23 cellular contexts compared by ENCODE assay signal in genomic region chr18:51803029-51803428, GRCh38.
DNase-seq lines count a peak whose midpoint lies in the region; ATAC-seq, FAIRE-seq and TF ChIP-seq lines count a peak whose summit lies in the region.
"Had no signal": no experiment of that assay in that cellular context is flagged by ENCODE, and none has a peak within 500 bp of the region (broad histone marks: within the 10 kb centered on the region; RNA-seq: fewer than 3 reads in every experiment).

No MANE protein-coding gene starts in this region.

- no peak overlapping the region for H3K4me2 ChIP-seq in HepG2 (ENCODE audit: low read depth, low read length)
- H3K4me2 ChIP-seq: BLaER1 treated with 17β-estradiol and CSF1 and Interleukin-3, amounts not matched to agents 10 nM and 100 nM had no signal

- DNase-seq in NCI-H1436 (lab: John Stamatoyannopoulos, UW): peak; percentile 93
- DNase-seq in NCI-H1436 treated with DMSO at 0.1 percent for 48 hours (lab: John Stamatoyannopoulos, UW): no peak
- DNase-seq in HepG2 (ENCODE audit: low spot score): no peak
- no peak for DNase-seq in right lobe of liver
- peak; percentile 94 for DNase-seq in NCI-H69 (lab: John Stamatoyannopoulos, UW)
- DNase-seq in psoas muscle: no peak
- no peak for DNase-seq in OCI-M2 (lab: John Stamatoyannopoulos, UW; ENCODE audit: unreplicated experiment)
- DNase-seq: ACHN; AML-193; CD4-positive, alpha-beta T cell; CD8-positive, alpha-beta memory T cell; DMS53; DMS79 treated with DMSO at 0.1 percent for 48 hours; GF-D8; H7; HCEC 1CT had no signal

- POLR2A ChIA-PET in HepG2 (lab: Yijun Ruan, JAX): no interaction called here

- TF ChIP-seq EP300 in HepG2 (IDR thresholded peaks at IDR 0.05; ENCODE audit: low read depth in 2 of 2, low read length in 2 of 2): no peak
- no peak for TF ChIP-seq EP300 in HepG2 (CRISPR knock-in tag; IDR thresholded peaks at IDR 0.05; ENCODE audit: borderline replicate concordance)

- peaks cover 31% of the 10 kb centered on the region for H3K9me3 ChIP-seq in HepG2 (ENCODE audit: low read length)
- no peaks in the 10 kb centered on the region for H3K9me3 ChIP-seq in right lobe of liver
- no peaks in the 10 kb centered on the region for H3K9me3 ChIP-seq in psoas muscle
- H3K9me3 ChIP-seq: BE2C had no signal

- TF ChIP-seq RAD21 in HepG2 (CRISPR knock-in tag; IDR thresholded peaks at IDR 0.05): no peak

- no peak overlapping the region for H2AFZ ChIP-seq in HepG2 (ENCODE audit: low read length)

- H3K9ac ChIP-seq in HepG2 (ENCODE audit: insufficient read depth, low read depth, low read length): no peak overlapping the region
- H3K9ac ChIP-seq: BLaER1 treated with 17β-estradiol and CSF1 and Interleukin-3, amounts not matched to agents 10 nM and 100 nM had no signal

- CTCF ChIA-PET in HepG2 (lab: Yijun Ruan, JAX; ENCODE audit: low intra/inter-chr PET ratio, low total read pairs): no interaction called here

- no peaks in the 10 kb centered on the region for H3K4me1 ChIP-seq in HepG2 (ENCODE audit: insufficient read depth, low read length)
- H3K4me1 ChIP-seq in right lobe of liver: no peaks in the 10 kb centered on the region
- no peaks in the 10 kb centered on the region for H3K4me1 ChIP-seq in psoas muscle
- H3K4me1 ChIP-seq: BE2C; BLaER1 treated with 17β-estradiol and CSF1 and Interleukin-3, amounts not matched to agents 10 nM and 100 nM had no signal

- in situ Hi-C loops in HepG2 (cut with HindIII; ENCODE audit: extremely low pct_ligation_motif_present, low pct_unique_long_range_greater_than_20kb): no loop called here

- H3K27me3 ChIP-seq in HepG2 (ENCODE audit: control insufficient read depth in 1 of 2, insufficient read depth in 2 of 2, low read length in 2 of 2) (no peaks in the 10 kb centered on the region), right lobe of liver (no peaks in the 10 kb centered on the region), psoas muscle (ENCODE audit: insufficient read depth in 3 of 3, low read length in 2 of 3) (no peaks in the 10 kb centered on the region)
- H3K27me3 ChIP-seq: BE2C; BLaER1 treated with 17β-estradiol and CSF1 and Interleukin-3, amounts not matched to agents 10 nM and 100 nM had no signal

- H3K27ac ChIP-seq in HepG2 (ENCODE audit: extremely low read length, insufficient read depth, low read length): no peak overlapping the region
- no peak overlapping the region for H3K27ac ChIP-seq in right lobe of liver
- no peak overlapping the region for H3K27ac ChIP-seq in psoas muscle
- H3K27ac ChIP-seq: 22Rv1; BLaER1 treated with 17β-estradiol and CSF1 and Interleukin-3, amounts not matched to agents 10 nM and 100 nM had no signal

- no TSS peak for BruUV-seq in HepG2 (replicated peaks; lab: Mats Ljungman, UMichigan)

- 50% methylated on average over 3 of the region's 3 CpGs for WGBS in HepG2 (ENCODE audit: low lambda C conversion rate)
- WGBS in right lobe of liver (ENCODE audit: insufficient coverage, low coverage, low lambda C conversion rate, missing lambda C conversion rate): 60% methylated on average over 3 of the region's 3 CpGs
- WGBS in psoas muscle, 3 donors: 93 to 94% (median 93%) methylated on average over 3 of the region's 3 CpGs

- TF ChIP-seq POLR2A in HepG2 (IDR thresholded peaks at IDR 0.05; ENCODE audit: insufficient read depth in 1 of 2, low read depth in 2 of 2, low read length in 2 of 2): no peak
- no peak for TF ChIP-seq POLR2A in right lobe of liver (IDR thresholded peaks at IDR 0.05)

- no peaks in the 10 kb centered on the region for H4K20me1 ChIP-seq in HepG2 (ENCODE audit: insufficient read depth, low read length)
- H4K20me1 ChIP-seq: BLaER1 treated with 17β-estradiol and CSF1 and Interleukin-3, amounts not matched to agents 10 nM and 100 nM had no signal

- intact Hi-C loops in HepG2 (cut with micrococcal nuclease; ENCODE audit: unreplicated experiment): no loop called here
- intact Hi-C loops in right lobe of liver (cut with DNase I): no loop called here
- intact Hi-C loops in psoas muscle (cut with DNase I): no loop called here

- TF ChIP-seq CTCF in HepG2 (CRISPR knock-in tag; IDR thresholded peaks at IDR 0.05) (no peak), right lobe of liver (IDR thresholded peaks at IDR 0.05) (no peak), psoas muscle (IDR thresholded peaks at IDR 0.05) (no peak)

- FAIRE-seq in HepG2 (lab: Jason Lieb, UNC): no peak
- FAIRE-seq: A204.1, GM12891, GM18507, H1 had no signal

- H3K36me3 ChIP-seq in HepG2 (replicated peaks in 1 of 2; ENCODE audit: control insufficient read depth in 1 of 2, insufficient read depth in 2 of 2, low read length in 2 of 2) (no peaks in the 10 kb centered on the region), right lobe of liver (no peaks in the 10 kb centered on the region), psoas muscle (ENCODE audit: insufficient read depth in 1 of 2, low read depth in 1 of 2) (no peaks in the 10 kb centered on the region)
- H3K36me3 ChIP-seq: BE2C; BLaER1 treated with 17β-estradiol and CSF1 and Interleukin-3, amounts not matched to agents 10 nM and 100 nM had no signal

- ATAC-seq in HepG2 (no peak), right lobe of liver (no peak), psoas muscle (no peak)

- H3K4me3 ChIP-seq in HepG2 (replicated peaks in 1 of 3; ENCODE audit: insufficient read depth in 1 of 3, low read depth in 2 of 3, low read length in 3 of 3) (no peak overlapping the region), right lobe of liver (no peak overlapping the region), psoas muscle (no peak overlapping the region)
- H3K4me3 ChIP-seq: BLaER1 treated with 17β-estradiol and CSF1 and Interleukin-3, amounts not matched to agents 10 nM and 100 nM had no signal

- H3K79me2 ChIP-seq in HepG2 (ENCODE audit: insufficient read depth, low read length): no peaks in the 10 kb centered on the region

TF ChIP-seq in HepG2, 621 proteins besides CTCF, POLR2A, EP300 and RAD21:
- TF ChIP-seq MAFF (IDR thresholded peaks at IDR 0.05; ENCODE audit: low read depth, low read length): peak; percentile 81
- no peak for TF ChIP-seq XBP1 (CRISPR knock-in tag; IDR thresholded peaks at IDR 0.05)
- TF ChIP-seq MAFK (conservative IDR thresholded peaks at IDR 0.05 in 1 of 2, IDR thresholded peaks at IDR 0.05 in 1 of 2; ENCODE audit: low read length in 2 of 2): peak; percentile 47 to 75; a peak in 3 of 4 replicates
TF ChIP-seq in HepG2: peak in this region for 2.

Comparison
In these comparisons a context has a peak if more than half of its experiments do, and no peak if none do; other contexts are left out.
1. DNase-seq: peak in NCI-H1436 (single experiment) and NCI-H69 (single experiment); none in NCI-H1436 treated with DMSO at 0.1 percent for 48 hours (single experiment), HepG2 (single experiment), right lobe of liver (0 of 3), psoas muscle (0 of 2) and OCI-M2 (single experiment).